ENCODE assay signal across 20 cellular contexts in genomic region chr16:81602377-81602776, GRCh38.
DNase-seq lines count a peak whose midpoint lies in the region; ATAC-seq, FAIRE-seq and TF ChIP-seq lines count a peak whose summit lies in the region.
"Had no signal": no experiment of that assay in that cellular context is flagged by ENCODE, and none has a peak within 500 bp of the region (broad histone marks: within the 10 kb centered on the region; RNA-seq: fewer than 3 reads in every experiment).

No MANE protein-coding gene starts in this region.

- no peaks in the 10 kb centered on the region for H3K27me3 Mint-ChIP-seq in CD8-positive, alpha-beta T cell (ENCODE audit: low read depth)
- H3K27me3 Mint-ChIP-seq in progenitor cell of endocrine pancreas = no peaks in the 10 kb centered on the region
- H3K27me3 Mint-ChIP-seq: CD4-positive, CD25-positive, alpha-beta regulatory T cell; IgD-negative memory B cell had no signal

- H4K20me1 ChIP-seq in keratinocyte (ENCODE audit: control insufficient read depth, extremely low read depth, insufficient read depth, low read length) (peaks cover 9% of the 10 kb centered on the region), HepG2 (ENCODE audit: insufficient read depth, low read length) (peaks cover 97% of the 10 kb centered on the region)

- TF ChIP-seq CTCF in CD8-positive, alpha-beta T cell (IDR thresholded peaks at IDR 0.05) = no peak
- TF ChIP-seq CTCF in VCaP (conservative IDR thresholded peaks at IDR 0.05) (no peak), keratinocyte (optimal IDR thresholded peaks at IDR 0.05 in 1 of 3, IDR thresholded peaks at IDR 0.05 in 1 of 3, conservative IDR thresholded peaks at IDR 0.05 in 1 of 3; ENCODE audit: extremely low read depth in 1 of 3, insufficient read depth in 2 of 3, low read length in 3 of 3) (no peak), progenitor cell of endocrine pancreas (IDR thresholded peaks at IDR 0.05; ENCODE audit: unreplicated experiment) (no peak), HepG2 (CRISPR knock-in tag; IDR thresholded peaks at IDR 0.05) (no peak), left lung (IDR thresholded peaks at IDR 0.05) (no peak)

- in situ Hi-C loops in HepG2 (cut with HindIII; ENCODE audit: extremely low pct_ligation_motif_present, low pct_unique_long_range_greater_than_20kb) = no loop called here

- no peaks in the 10 kb centered on the region for H3K4me1 ChIP-seq in CD8-positive, alpha-beta T cell (ENCODE audit: insufficient read depth, low read length)
- peaks cover 74% of the 10 kb centered on the region for H3K4me1 ChIP-seq in keratinocyte (ENCODE audit: control insufficient read depth, extremely low read depth, insufficient read depth, low read length)
- peaks cover 34% of the 10 kb centered on the region for H3K4me1 ChIP-seq in HepG2 (ENCODE audit: insufficient read depth, low read length)
- H3K4me1 ChIP-seq in left lung = peaks cover 0 to 22% of the 10 kb centered on the region in 2 donors

- no peak overlapping the region for H3K4me3 Mint-ChIP-seq in CD8-positive, alpha-beta T cell
- no peak overlapping the region for H3K4me3 Mint-ChIP-seq in progenitor cell of endocrine pancreas (ENCODE audit: low read depth)
- H3K4me3 Mint-ChIP-seq: CD4-positive, CD25-positive, alpha-beta regulatory T cell; IgD-negative memory B cell had no signal

- POLR2A ChIA-PET in CD8-positive, alpha-beta T cell (lab: Charles Lee) = no interaction called here
- POLR2A ChIA-PET in HepG2 (lab: Yijun Ruan, JAX) = interaction anchor here (0.6 kb wide), 1 partner anchor 157 kb away, joined by 3 read pairs; no protein-coding TSS in a partner anchor

- TF ChIP-seq POLR2A in HepG2 (IDR thresholded peaks at IDR 0.05; ENCODE audit: insufficient read depth in 1 of 2, low read depth in 2 of 2, low read length in 2 of 2) = no peak

- no peaks in the 10 kb centered on the region for H3K36me3 ChIP-seq in CD8-positive, alpha-beta T cell (ENCODE audit: insufficient read depth, low read length)
- H3K36me3 ChIP-seq in keratinocyte (ENCODE audit: control insufficient read depth in 2 of 2, extremely low read depth in 1 of 2, insufficient read depth in 2 of 2, low read length in 2 of 2) (peaks cover under 1 to 3% of the 10 kb centered on the region in 2 experiments), HepG2 (replicated peaks in 1 of 2; ENCODE audit: control insufficient read depth in 1 of 2, insufficient read depth in 2 of 2, low read length in 2 of 2) (peaks cover 14 to 39% of the 10 kb centered on the region in 2 experiments), left lung (peaks cover 0 to 3% of the 10 kb centered on the region in 2 donors)
- H3K36me3 ChIP-seq: HAP-1 had no signal

- no peak overlapping the region for H3K4me3 ChIP-seq in CD8-positive, alpha-beta T cell (ENCODE audit: low read depth, low read length)
- H3K4me3 ChIP-seq in keratinocyte (ENCODE audit: control insufficient read depth in 2 of 3, extremely low read depth in 1 of 3, insufficient read depth in 2 of 3, low read depth in 1 of 3, low read length in 3 of 3) (no peak overlapping the region), HepG2 (replicated peaks in 1 of 3; ENCODE audit: insufficient read depth in 1 of 3, low read depth in 2 of 3, low read length in 3 of 3) (no peak overlapping the region), left lung (no peak overlapping the region)
- H3K4me3 ChIP-seq: HAP-1 had no signal

- no peaks in the 10 kb centered on the region for H3K9me3 Mint-ChIP-seq in CD8-positive, alpha-beta T cell
- H3K9me3 Mint-ChIP-seq in progenitor cell of endocrine pancreas (ENCODE audit: low read depth) = no peaks in the 10 kb centered on the region
- H3K9me3 Mint-ChIP-seq: CD4-positive, CD25-positive, alpha-beta regulatory T cell; IgD-negative memory B cell had no signal

- peaks cover 12% of the 10 kb centered on the region for H3K9me1 ChIP-seq in keratinocyte (ENCODE audit: control insufficient read depth, extremely low read depth, insufficient read depth, low read length)

- H2AFZ ChIP-seq in keratinocyte (ENCODE audit: control insufficient read depth, low read length) = no peak overlapping the region
- H2AFZ ChIP-seq in HepG2 (ENCODE audit: low read length) = no peak overlapping the region

- no peak for ATAC-seq in CD8-positive, alpha-beta T cell
- no peak for ATAC-seq in HepG2
- ATAC-seq in left lung = no peak

- no peak for DNase-seq in CD8-positive, alpha-beta T cell
- DNase-seq in keratinocyte (ENCODE audit: low read depth, low spot score) (no peak), progenitor cell of endocrine pancreas (ENCODE audit: low spot score, unreplicated experiment) (no peak), HepG2 (ENCODE audit: low spot score) (no peak), left lung (no peak), RKO (ENCODE audit: low spot score) (no peak)
- no peak for DNase-seq in activated naive CD4-positive, alpha-beta T cell treated with Interleukin-2 at 50 U/mL for 16 hours
- DNase-seq: AML-193; CD4-positive, CD25-positive, alpha-beta regulatory T cell; DMS79 treated with DMSO at 0.1 percent for 48 hours; NCI-H1048; NCI-H1694; NCI-H2107; NCI-H748 treated with DMSO at 0.1 percent for 48 hours; SHP77 had no signal

- peaks cover 8% of the 10 kb centered on the region for H3K36me3 Mint-ChIP-seq in CD8-positive, alpha-beta T cell
- H3K36me3 Mint-ChIP-seq in progenitor cell of endocrine pancreas (ENCODE audit: insufficient read depth) = no peaks in the 10 kb centered on the region

- BruUV-seq in HepG2 (replicated peaks; lab: Mats Ljungman, UMichigan) = no TSS peak

- H3K9me3 ChIP-seq in CD8-positive, alpha-beta T cell (ENCODE audit: low read length) = no peaks in the 10 kb centered on the region
- H3K9me3 ChIP-seq in keratinocyte (ENCODE audit: control insufficient read depth, low read depth, low read length) = no peaks in the 10 kb centered on the region
- H3K9me3 ChIP-seq in HepG2 (ENCODE audit: low read length) = no peaks in the 10 kb centered on the region
- H3K9me3 ChIP-seq in left lung = no peaks in the 10 kb centered on the region
- H3K9me3 ChIP-seq: HAP-1 had no signal

- dilution Hi-C loops in keratinocyte (cut with MboI; ENCODE audit: extremely low pct_ligation_motif_present, low sequenced_read_pairs) = no loop called here

- WGBS in HepG2 (ENCODE audit: low lambda C conversion rate) = 97% methylated on average over 11 of the region's 11 CpGs

- TF ChIP-seq RAD21 in HepG2 (CRISPR knock-in tag; IDR thresholded peaks at IDR 0.05) = no peak

- H3K27ac ChIP-seq in CD8-positive, alpha-beta T cell (ENCODE audit: low read depth, low read length) = no peak overlapping the region
- H3K27ac ChIP-seq in VCaP (peak overlapping the region; percentile 70), keratinocyte (ENCODE audit: control insufficient read depth, insufficient read depth, low read length) (peak overlapping the region; percentile 98), HepG2 (ENCODE audit: extremely low read length, insufficient read depth, low read length) (no peak overlapping the region), left lung (no peak overlapping the region)

- no peak for FAIRE-seq in keratinocyte (lab: Jason Lieb, UNC)
- FAIRE-seq in HepG2 (lab: Jason Lieb, UNC) = no peak
- FAIRE-seq: G401.6, GM12892 had no signal

- no peak for TF ChIP-seq EP300 in HepG2 (IDR thresholded peaks at IDR 0.05; ENCODE audit: low read depth in 2 of 2, low read length in 2 of 2)
- TF ChIP-seq EP300 in HepG2 (CRISPR knock-in tag; IDR thresholded peaks at IDR 0.05; ENCODE audit: borderline replicate concordance) = no peak

- intact Hi-C loops in CD8-positive, alpha-beta T cell (cut with DNase I, micrococcal nuclease) = no loop called here
- intact Hi-C loops in HepG2 (cut with micrococcal nuclease; ENCODE audit: unreplicated experiment) = no loop called here
- intact Hi-C loops in left lung (cut with DNase I) = no loop called here

- H3K4me2 ChIP-seq in keratinocyte (ENCODE audit: control insufficient read depth, extremely low read depth, insufficient read depth, low read depth, low read length) (peak overlapping the region; percentile 77), HepG2 (ENCODE audit: low read depth, low read length) (no peak overlapping the region)

- H3K27ac Mint-ChIP-seq in CD8-positive, alpha-beta T cell = peak overlapping the region; percentile 4
- peak overlapping the region; percentile 54 for H3K27ac Mint-ChIP-seq in progenitor cell of endocrine pancreas
- H3K27ac Mint-ChIP-seq: IgD-negative memory B cell had no signal

- H3K9ac ChIP-seq in keratinocyte (ENCODE audit: control insufficient read depth, extremely low read depth, insufficient read depth, low read length) (peak overlapping the region; percentile 87), HepG2 (ENCODE audit: insufficient read depth, low read depth, low read length) (no peak overlapping the region)

- CTCF ChIA-PET in CD8-positive, alpha-beta T cell (lab: Charles Lee) = interaction anchor here (0.6 to 1.2 kb wide), 3 partner anchors 18 to 121 kb away, joined by 3 to 4 read pairs (median 3); no protein-coding TSS in a partner anchor
- CTCF ChIA-PET in HepG2 (lab: Yijun Ruan, JAX; ENCODE audit: low intra/inter-chr PET ratio, low total read pairs) = no interaction called here

- H3K79me2 ChIP-seq in keratinocyte (ENCODE audit: control insufficient read depth, insufficient read depth, low read length) (peaks cover 67% of the 10 kb centered on the region), HepG2 (ENCODE audit: insufficient read depth, low read length) (peaks cover 68% of the 10 kb centered on the region)

- peaks cover 9% of the 10 kb centered on the region for H3K4me1 Mint-ChIP-seq in CD8-positive, alpha-beta T cell (ENCODE audit: low read depth)
- peaks cover 14% of the 10 kb centered on the region for H3K4me1 Mint-ChIP-seq in progenitor cell of endocrine pancreas (ENCODE audit: low read depth)

- no peaks in the 10 kb centered on the region for H3K27me3 ChIP-seq in CD8-positive, alpha-beta T cell (ENCODE audit: insufficient read depth, low read length)
- H3K27me3 ChIP-seq in keratinocyte (ENCODE audit: control insufficient read depth, extremely low read depth, insufficient read depth, low read length) = no peaks in the 10 kb centered on the region
- H3K27me3 ChIP-seq in HepG2 (ENCODE audit: control insufficient read depth in 1 of 2, insufficient read depth in 2 of 2, low read length in 2 of 2) = no peaks in the 10 kb centered on the region
- no peaks in the 10 kb centered on the region for H3K27me3 ChIP-seq in left lung

TF ChIP-seq in HepG2, 621 proteins besides CTCF, POLR2A, EP300 and RAD21 (continues in another document):
- TF ChIP-seq ZNF703 (CRISPR knock-in tag; IDR thresholded peaks at IDR 0.05; ENCODE audit: borderline replicate concordance) (no peak), TCF7 (IDR thresholded peaks at IDR 0.05; ENCODE audit: low read depth) (no peak), ZNF619 (CRISPR knock-in tag; IDR thresholded peaks at IDR 0.05) (no peak), NR2F6 (IDR thresholded peaks at IDR 0.05) (no peak), NR2F6 (CRISPR knock-in tag; IDR thresholded peaks at IDR 0.05) (no peak), ZNF737 (CRISPR knock-in tag; IDR thresholded peaks at IDR 0.05; ENCODE audit: borderline replicate concordance) (no peak), ZNF720 (CRISPR knock-in tag; IDR thresholded peaks at IDR 0.05) (no peak), ZNF790 (CRISPR knock-in tag; IDR thresholded peaks at IDR 0.05; ENCODE audit: borderline replicate concordance) (no peak), ZNF746 (CRISPR knock-in tag; IDR thresholded peaks at IDR 0.05) (no peak), GZF1 (CRISPR knock-in tag; IDR thresholded peaks at IDR 0.05) (no peak), ZNF354B (CRISPR knock-in tag; IDR thresholded peaks at IDR 0.05) (no peak)

Comparison
In these comparisons a context has a peak if more than half of its experiments do, and no peak if none do; other contexts are left out.
1. H3K27ac ChIP-seq: peak in VCaP (single experiment) and keratinocyte (single experiment); none in CD8-positive, alpha-beta T cell (single experiment), HepG2 (single experiment) and left lung (0 of 2).